ENCODE assay signal across 20 cellular contexts in the genomic region with DNA sequence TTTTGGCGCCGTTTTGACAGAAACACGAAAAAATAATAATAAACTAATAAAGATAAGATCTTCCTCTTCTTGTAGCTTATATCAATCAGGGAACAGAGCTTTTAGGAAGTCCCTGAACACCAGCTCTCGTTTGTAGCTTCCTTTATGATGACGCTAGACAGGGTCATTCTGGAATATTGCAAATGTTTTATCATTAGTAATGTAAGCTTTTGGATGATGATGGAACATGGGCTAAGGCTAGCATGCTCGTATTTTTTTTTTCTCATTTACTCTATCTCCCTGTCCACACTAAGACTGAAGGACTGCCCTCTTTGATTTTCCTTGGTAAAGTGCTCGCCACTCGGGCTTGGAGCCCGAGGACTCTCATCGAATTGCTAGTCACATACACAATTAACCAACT. TPM values are rescaled to one million over a fixed set of nuclear protein-coding genes. Genes with fewer than 3 reads are reported as not detected.
DNase-seq lines count a peak whose midpoint lies in the region; ATAC-seq and TF ChIP-seq lines count a peak whose summit lies in the region.
"Had no signal": no experiment of that assay in that cellular context is flagged by ENCODE, and none has a peak within 500 bp of the region (broad histone marks: within the 10 kb centered on the region; RNA-seq: fewer than 3 reads in every experiment).

No MANE protein-coding gene starts in this region.

- H3K4ac ChIP-seq in H9 (ENCODE audit: low read depth, low read length) (no peak overlapping the region), mesenchymal stem cell (ENCODE audit: low read depth in 1 of 2, low read length in 2 of 2) (no peak overlapping the region)

- H3K23me2 ChIP-seq in H9 (ENCODE audit: insufficient read length, low read depth, low read length, poor library complexity, severe bottlenecking) = peaks cover 3% of the 10 kb centered on the region

- H3K9ac ChIP-seq in H9 (ENCODE audit: extremely low read depth, insufficient read length, low read length) (no peak overlapping the region), mesenchymal stem cell (ENCODE audit: low read length) (no peak overlapping the region)

- H4K91ac ChIP-seq in H9 (ENCODE audit: insufficient read length, low read depth, low read length) = no peak overlapping the region
- H4K91ac ChIP-seq in mesenchymal stem cell (ENCODE audit: low read length) = no peak overlapping the region

- H2BK5ac ChIP-seq in H9 (ENCODE audit: insufficient read length, low read length) (no peak overlapping the region), mesenchymal stem cell (ENCODE audit: low read depth, low read length, poor library complexity, severe bottlenecking) (no peak overlapping the region)

- H4K8ac ChIP-seq in H9 (replicated peaks; ENCODE audit: insufficient read length, low read depth, low read length) = no peak overlapping the region
- no peak overlapping the region for H4K8ac ChIP-seq in mesenchymal stem cell (ENCODE audit: low read length)

- H2AK5ac ChIP-seq in H9 (ENCODE audit: insufficient read length, low read length) = no peak overlapping the region
- H2AK5ac ChIP-seq in mesenchymal stem cell (ENCODE audit: low read length, severe bottlenecking) = no peak overlapping the region

- H2BK15ac ChIP-seq in H9 (ENCODE audit: low read depth, low read length) (no peak overlapping the region), mesenchymal stem cell (ENCODE audit: low read depth, poor library complexity, severe bottlenecking) (no peak overlapping the region)

- H3K36me3 Mint-ChIP-seq in CD8-positive, alpha-beta T cell = peaks cover 4% of the 10 kb centered on the region
- H3K36me3 Mint-ChIP-seq in H9 (ENCODE audit: insufficient read depth in 1 of 3, low read depth in 3 of 3) = no peaks in the 10 kb centered on the region
- peaks cover 0 to 11% (median 0%) of the 10 kb centered on the region in 5 donors for H3K36me3 Mint-ChIP-seq in naive thymus-derived CD4-positive, alpha-beta T cell

- H3K14ac ChIP-seq in H9 (ENCODE audit: insufficient read depth, low read length) (no peak overlapping the region), mesenchymal stem cell (ENCODE audit: low read length in 2 of 2) (no peak overlapping the region)

- H3K4me3 Mint-ChIP-seq in CD8-positive, alpha-beta T cell = peak overlapping the region; percentile 19
- H3K4me3 Mint-ChIP-seq in H9 = peak overlapping the region; percentile 52 to 70
- peak overlapping the region in 7 of 10 donors; percentile 3 to 87 (median 30) for H3K4me3 Mint-ChIP-seq in naive thymus-derived CD4-positive, alpha-beta T cell

- no peak overlapping the region for H2BK12ac ChIP-seq in H9 (ENCODE audit: insufficient read length, low read depth, low read length)
- H2BK12ac ChIP-seq in mesenchymal stem cell (ENCODE audit: low read length in 2 of 2) = no peak overlapping the region

- H3T11ph ChIP-seq in H9 (ENCODE audit: low read length) = no peak overlapping the region

- no peaks in the 10 kb centered on the region for H3K79me1 ChIP-seq in H9 (ENCODE audit: insufficient read depth, low read depth, low read length, poor library complexity, severe bottlenecking)
- no peaks in the 10 kb centered on the region for H3K79me1 ChIP-seq in mesenchymal stem cell (replicated peaks; ENCODE audit: low read length, poor library complexity, severe bottlenecking)

- no peaks in the 10 kb centered on the region for H4K20me1 ChIP-seq in H9 (ENCODE audit: control insufficient read depth, insufficient read depth, insufficient read length)

- H3K4me2 ChIP-seq in H9 (ENCODE audit: insufficient read depth, insufficient read length, low read length) (peak overlapping the region; percentile 56), mesenchymal stem cell (ENCODE audit: low read length, poor library complexity, severe bottlenecking) (no peak overlapping the region)

- no peaks in the 10 kb centered on the region for H3K27me3 ChIP-seq in CD8-positive, alpha-beta T cell (ENCODE audit: insufficient read depth, low read length)
- H3K27me3 ChIP-seq in H9 (ENCODE audit: insufficient read depth, low read length) (no peaks in the 10 kb centered on the region; the same call in 1 of the 2 replicates), SJCRH30 (no peaks in the 10 kb centered on the region), mesenchymal stem cell (ENCODE audit: control insufficient read depth in 1 of 2, insufficient read depth in 1 of 2, low read length in 2 of 2) (peaks cover 0 to 9% of the 10 kb centered on the region in 2 experiments)
- peaks cover 0 to 8% of the 10 kb centered on the region in 2 donors for H3K27me3 ChIP-seq in naive thymus-derived CD4-positive, alpha-beta T cell (ENCODE audit: control insufficient read depth in 2 of 2, insufficient read depth in 2 of 2, low read length in 2 of 2)

- DNase-seq in CD8-positive, alpha-beta T cell = no peak
- DNase-seq in H9 (no peak), SJCRH30 (no peak), midbrain (lab: John Stamatoyannopoulos, UW) (no peak), mesenchymal stem cell (no peak)
- DNase-seq in naive thymus-derived CD4-positive, alpha-beta T cell = no peak
- DNase-seq: activated CD4-positive, CD25-positive, alpha-beta regulatory T cell treated with anti-CD3 and anti-CD28 coated beads, Interleukin-2, amount 50 U/mL, for 72 hours; DMS79; glutamatergic neuron; KG1; NCI-H1105 treated with DMSO at 0.1 percent for 48 hours; nucleus accumbens; sigmoid colon had no signal

- no peak overlapping the region for H3K23ac ChIP-seq in H9 (ENCODE audit: insufficient read length, low read depth, low read length)
- H3K23ac ChIP-seq in mesenchymal stem cell (ENCODE audit: low read length in 2 of 2) = no peak overlapping the region

- intact Hi-C loops in CD8-positive, alpha-beta T cell (cut with DNase I, micrococcal nuclease) = loop anchor here (5.0 to 10.0 kb wide), 5 partner anchors 53 to 571 kb away; a partner anchor contains a TSS
- intact Hi-C loops in naive thymus-derived CD4-positive, alpha-beta T cell (cut with micrococcal nuclease) = loop anchor here in 1 of 2 donors (5.0 kb wide), 2 partner anchors 157 to 353 kb away; no protein-coding TSS in a partner anchor

- no peak overlapping the region for H3K27ac Mint-ChIP-seq in CD8-positive, alpha-beta T cell
- H3K27ac Mint-ChIP-seq in H9 = no peak overlapping the region
- H3K27ac Mint-ChIP-seq in naive thymus-derived CD4-positive, alpha-beta T cell = no peak overlapping the region
- H3K27ac Mint-ChIP-seq: activated naive CD4-positive, alpha-beta T cell treated with anti-CD3 and anti-CD28 coated beads, Interleukin-2, amount 50 U/mL, for 72 hours had no signal

- no peaks in the 10 kb centered on the region for H3K36me3 ChIP-seq in CD8-positive, alpha-beta T cell (ENCODE audit: insufficient read depth, low read length)
- H3K36me3 ChIP-seq in SJCRH30 (no peaks in the 10 kb centered on the region), mesenchymal stem cell (ENCODE audit: control insufficient read depth in 1 of 2, insufficient read depth in 2 of 2, low read depth in 1 of 2, low read length in 2 of 2) (no peaks in the 10 kb centered on the region)
- H3K36me3 ChIP-seq in naive thymus-derived CD4-positive, alpha-beta T cell (ENCODE audit: control insufficient read depth in 2 of 3, insufficient read depth in 3 of 3, low read length in 3 of 3) = no peaks in the 10 kb centered on the region
- H3K36me3 ChIP-seq: esophagus muscularis mucosa, sigmoid colon had no signal

- TF ChIP-seq CTCF in CD8-positive, alpha-beta T cell (IDR thresholded peaks at IDR 0.05) = no peak
- TF ChIP-seq CTCF in H9 (conservative IDR thresholded peaks at IDR 0.05) = no peak

- POLR2A ChIA-PET in CD8-positive, alpha-beta T cell (lab: Charles Lee) = interaction anchor here (0.7 to 1.0 kb wide), 2 partner anchors 122 to 187 kb away, joined by 3 read pairs; no protein-coding TSS in a partner anchor
- POLR2A ChIA-PET in naive thymus-derived CD4-positive, alpha-beta T cell (lab: Charles Lee) = no interaction called here

- WGBS in H9 (ENCODE audit: extremely low coverage, insufficient read length, low lambda C conversion rate) = no CpG with 5 or more reads among the region's 10 CpGs
- WGBS in mesenchymal stem cell = 92% methylated on average over 10 of the region's 10 CpGs

- no peak overlapping the region for H2BK20ac ChIP-seq in H9 (ENCODE audit: low read depth, low read length, poor library complexity, severe bottlenecking)

- H3K4me1 Mint-ChIP-seq in CD8-positive, alpha-beta T cell (ENCODE audit: low read depth) = peaks cover 15% of the 10 kb centered on the region
- peaks cover 11% of the 10 kb centered on the region in 2 experiments; a peak in 3 of 4 replicates for H3K4me1 Mint-ChIP-seq in H9
- H3K4me1 Mint-ChIP-seq in naive thymus-derived CD4-positive, alpha-beta T cell = peaks cover 7 to 21% (median 13%) of the 10 kb centered on the region in 7 donors

- no peaks in the 10 kb centered on the region for H3K4me1 ChIP-seq in CD8-positive, alpha-beta T cell (ENCODE audit: insufficient read depth, low read length)
- H3K4me1 ChIP-seq in H9 (ENCODE audit: insufficient read depth, low read length) = no peaks in the 10 kb centered on the region
- no peaks in the 10 kb centered on the region for H3K4me1 ChIP-seq in SJCRH30
- peaks cover 0 to 3% of the 10 kb centered on the region in 2 donors for H3K4me1 ChIP-seq in naive thymus-derived CD4-positive, alpha-beta T cell (ENCODE audit: control insufficient read depth in 2 of 2, insufficient read depth in 2 of 2, low read length in 2 of 2)
- no peaks in the 10 kb centered on the region for H3K4me1 ChIP-seq in mesenchymal stem cell (ENCODE audit: control insufficient read depth, insufficient read depth, low read depth, low read length)

- no peaks in the 10 kb centered on the region for H3K79me2 ChIP-seq in H9 (ENCODE audit: insufficient read depth, low read length)

- no peak overlapping the region for H4K5ac ChIP-seq in H9 (ENCODE audit: insufficient read length, low read depth, low read length)

- H2AFZ ChIP-seq in H9 (ENCODE audit: low read length) (no peak overlapping the region), mesenchymal stem cell (ENCODE audit: low read depth, low read length) (no peak overlapping the region)

- peaks cover 6% of the 10 kb centered on the region for H3K9me3 Mint-ChIP-seq in CD8-positive, alpha-beta T cell
- H3K9me3 Mint-ChIP-seq in H9 = no peaks in the 10 kb centered on the region; a peak in 2 of 5 replicates
- peaks cover 0 to 36% (median 4%) of the 10 kb centered on the region in 11 donors for H3K9me3 Mint-ChIP-seq in naive thymus-derived CD4-positive, alpha-beta T cell

- no peak overlapping the region for H3K18ac ChIP-seq in H9 (ENCODE audit: insufficient read length, low read depth, low read length)
- H3K18ac ChIP-seq in mesenchymal stem cell (ENCODE audit: low read depth in 1 of 2, low read length in 2 of 2) = no peak overlapping the region

- peaks cover 26% of the 10 kb centered on the region for H3K27me3 Mint-ChIP-seq in CD8-positive, alpha-beta T cell (ENCODE audit: low read depth)
- H3K27me3 Mint-ChIP-seq in H9 (ENCODE audit: low read depth) = peaks cover 4% of the 10 kb centered on the region
- peaks cover 21 to 56% (median 29%) of the 10 kb centered on the region in 5 donors for H3K27me3 Mint-ChIP-seq in naive thymus-derived CD4-positive, alpha-beta T cell

- CTCF ChIA-PET in CD8-positive, alpha-beta T cell (lab: Charles Lee) = interaction anchor here (0.7 to 2.9 kb wide), 2 partner anchors 21 to 184 kb away, joined by 3 to 16 read pairs; a partner anchor contains a TSS
- CTCF ChIA-PET in naive thymus-derived CD4-positive, alpha-beta T cell (lab: Charles Lee) = interaction anchor here (0.6 kb wide), 1 partner anchor 450 kb away, joined by 8 read pairs; no protein-coding TSS in a partner anchor

- H3K4me3 ChIP-seq in CD8-positive, alpha-beta T cell (ENCODE audit: low read depth, low read length) = no peak overlapping the region
- H3K4me3 ChIP-seq in SJCRH30 = peak overlapping the region; percentile 53; the same call in 1 of the 2 replicates
- no peak overlapping the region for H3K4me3 ChIP-seq in naive thymus-derived CD4-positive, alpha-beta T cell (ENCODE audit: low read length)
- H3K4me3 ChIP-seq in mesenchymal stem cell (ENCODE audit: insufficient read depth in 1 of 2, low read depth in 1 of 2, low read length in 2 of 2) = no peak overlapping the region
- H3K4me3 ChIP-seq: esophagus muscularis mucosa, sigmoid colon had no signal

- no peak overlapping the region for H3K27ac ChIP-seq in CD8-positive, alpha-beta T cell (ENCODE audit: low read depth, low read length)
- no peak overlapping the region for H3K27ac ChIP-seq in H9 (ENCODE audit: insufficient read length, low read depth, low read length)
- H3K27ac ChIP-seq in SJCRH30 = no peak overlapping the region
- H3K27ac ChIP-seq in naive thymus-derived CD4-positive, alpha-beta T cell (ENCODE audit: low read depth, low read length) = no peak overlapping the region
- H3K27ac ChIP-seq in mesenchymal stem cell (ENCODE audit: low read length, poor library complexity, severe bottlenecking) = no peak overlapping the region
- H3K27ac ChIP-seq: C4-2B, esophagus muscularis mucosa, sigmoid colon had no signal

- ATAC-seq in CD8-positive, alpha-beta T cell = no peak
- no peak for ATAC-seq in naive thymus-derived CD4-positive, alpha-beta T cell
- ATAC-seq in HG03521 (IDR thresholded peaks at IDR 0.05; ENCODE audit: unreplicated experiment) = no peak

- H3K9me3 ChIP-seq in CD8-positive, alpha-beta T cell (ENCODE audit: low read length) = no peaks in the 10 kb centered on the region
- H3K9me3 ChIP-seq in H9 (ENCODE audit: control insufficient read depth, low read depth, low read length) (no peaks in the 10 kb centered on the region), SJCRH30 (replicated peaks) (no peaks in the 10 kb centered on the region), mesenchymal stem cell (ENCODE audit: control insufficient read depth, low read length) (no peaks in the 10 kb centered on the region)
- no peaks in the 10 kb centered on the region for H3K9me3 ChIP-seq in naive thymus-derived CD4-positive, alpha-beta T cell (ENCODE audit: control insufficient read depth in 2 of 3, low read length in 3 of 3)

- H2BK120ac ChIP-seq in H9 (ENCODE audit: low read depth, low read length, poor library complexity, severe bottlenecking) (no peak overlapping the region), mesenchymal stem cell (ENCODE audit: low read depth, low read length) (no peak overlapping the region)

- H3K56ac ChIP-seq in H9 (ENCODE audit: insufficient read length, low read depth, low read length) = no peak overlapping the region

RNA-seq across cellular contexts. Expression of a gene that starts 22.1 kb away (rescaled TPM):
- total RNA-seq in CD8-positive, alpha-beta T cell = not detected
- total RNA-seq in H9 (2021) = not detected in 2 replicates
- total RNA-seq in SJCRH30 (2014; rRNA removed; shearing (Covaris generic)) = not detected in 2 replicates
- not detected for total RNA-seq in naive thymus-derived CD4-positive, alpha-beta T cell
- polyA plus RNA-seq in naive thymus-derived CD4-positive, alpha-beta T cell = not detected
- polyA plus RNA-seq in mesenchymal stem cell (2013, experiment 1 of 2) = not detected
- polyA plus RNA-seq in mesenchymal stem cell (2013, experiment 2 of 2) = not detected
- total RNA-seq: activated naive CD4-positive, alpha-beta T cell treated with anti-CD3 and anti-CD28 coated beads, Interleukin-2, amount 50 U/mL, for 72 hours; cardiac septum; esophagus muscularis mucosa; sigmoid colon; T-helper 2 cell treated with Interferon-gamma antibody and Interleukin-4, amounts not matched to agents 100 ng/mL and 5 ng/mL, for 36 hours; temporal lobe had no signal
- polyA plus RNA-seq: sigmoid colon had no signal

RNA-seq across cellular contexts. Expression of a gene that starts 54.4 kb away (rescaled TPM):
- 1 to 10 TPM in 1 of 2 experiments, under 1 TPM in 1; 0.72 to 1.1 TPM for total RNA-seq in CD8-positive, alpha-beta T cell
- total RNA-seq in H9 (2021) = 4.4 and 5.4 TPM in 2 replicates
- total RNA-seq in SJCRH30 (2014; rRNA removed; shearing (Covaris generic)) = 0.08 and 0.18 TPM in 2 replicates
- 1 to 10 TPM in 4 of 5 experiments, under 1 TPM in 1; 0.19 to 5.7 (median 3.3) TPM for total RNA-seq in naive thymus-derived CD4-positive, alpha-beta T cell
- polyA plus RNA-seq in naive thymus-derived CD4-positive, alpha-beta T cell = 1 to 10 TPM; 3.4 to 3.9 TPM
- 1.9 TPM for polyA plus RNA-seq in mesenchymal stem cell (2013, experiment 1 of 2)
- 1.9 TPM for polyA plus RNA-seq in mesenchymal stem cell (2013, experiment 2 of 2)
